Comparison of ENCODE assay signal across 20 cellular contexts in the genomic region with DNA sequence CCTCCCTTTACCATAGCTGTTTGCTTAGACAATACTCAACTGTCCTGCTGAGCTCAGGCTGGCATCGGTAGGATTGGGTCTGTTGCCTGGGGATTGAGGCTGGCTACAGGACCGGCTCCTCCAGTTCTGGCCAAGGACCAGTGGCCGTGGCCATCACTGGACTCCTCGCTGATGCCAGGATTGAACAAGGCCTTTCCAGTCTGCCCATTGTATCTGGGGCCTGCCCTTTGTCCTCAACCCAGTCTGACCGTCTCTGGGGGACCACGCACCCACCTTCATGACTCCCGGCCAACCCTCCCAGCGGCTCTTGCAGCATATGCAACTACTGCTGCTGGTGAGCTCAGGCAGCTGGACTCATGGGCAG. TPM values are rescaled to one million over a fixed set of nuclear protein-coding genes. Genes with fewer than 3 reads are reported as not detected.
"Had no signal": no experiment of that assay in that cellular context is flagged by ENCODE, and none has a peak within 500 bp of the region (broad histone marks: within the 10 kb centered on the region; RNA-seq: fewer than 3 reads in every experiment).

No MANE protein-coding gene starts in this region.

- H3K4me1 ChIP-seq: colonic mucosa had no signal

- H3K27ac ChIP-seq: colonic mucosa, prostate gland, suprapubic skin had no signal

- H3K36me3 ChIP-seq: colonic mucosa, gastrocnemius medialis, heart right ventricle, prostate gland, sigmoid colon, suprapubic skin had no signal

- DNase-seq: activated CD4-positive, alpha-beta T cell treated with anti-CD3 and anti-CD28 coated beads, Interleukin-2, amount 50 U/mL, for 1 hour; activated CD4-positive, CD25-positive, alpha-beta regulatory T cell; activated effector memory CD4-positive, alpha-beta T cell treated with Interleukin-2 at 50 U/mL for 16 hours; activated T-cell treated with anti-CD3 and anti-CD28 coated beads, Interleukin-2, amount 50 U/mL, for 1 hour; colonic mucosa; effector CD4-positive, alpha-beta T cell; heart right ventricle; naive thymus-derived CD4-positive, alpha-beta T cell; sigmoid colon; stimulated activated CD4-positive, alpha-beta T cell treated with anti-CD3 and anti-CD28 coated beads, Interleukin-12 subunit alpha, Interleukin-12 subunit beta, amount 100 ng/mL, for 4 hours; stimulated activated naive CD4-positive, alpha-beta T cell; T-helper 17 cell had no signal

- FAIRE-seq: bronchial epithelial cell, endothelial cell of umbilical vein, TTC549 had no signal

- H3K27me3 ChIP-seq: colonic mucosa, gastrocnemius medialis, heart right ventricle, sigmoid colon, suprapubic skin had no signal

- H3K9me3 ChIP-seq: colonic mucosa, gastrocnemius medialis, heart right ventricle, prostate gland, sigmoid colon, suprapubic skin had no signal

- H3K4me3 ChIP-seq: colonic mucosa, gastrocnemius medialis, heart right ventricle, prostate gland, sigmoid colon, suprapubic skin had no signal

- ATAC-seq: naive thymus-derived CD4-positive, alpha-beta T cell; T-helper 17 cell had no signal

RNA-seq across cellular contexts. Expression of a gene that starts 28.7 kb away (rescaled TPM):
- total RNA-seq: bronchial epithelial cell, kidney epithelial cell, lower leg skin, sigmoid colon, suprapubic skin had no signal
- polyA plus RNA-seq: endothelial cell of umbilical vein; naive thymus-derived CD4-positive, alpha-beta T cell had no signal
